Comparison of ENCODE assay signal across 8 cellular contexts in the genomic region with DNA sequence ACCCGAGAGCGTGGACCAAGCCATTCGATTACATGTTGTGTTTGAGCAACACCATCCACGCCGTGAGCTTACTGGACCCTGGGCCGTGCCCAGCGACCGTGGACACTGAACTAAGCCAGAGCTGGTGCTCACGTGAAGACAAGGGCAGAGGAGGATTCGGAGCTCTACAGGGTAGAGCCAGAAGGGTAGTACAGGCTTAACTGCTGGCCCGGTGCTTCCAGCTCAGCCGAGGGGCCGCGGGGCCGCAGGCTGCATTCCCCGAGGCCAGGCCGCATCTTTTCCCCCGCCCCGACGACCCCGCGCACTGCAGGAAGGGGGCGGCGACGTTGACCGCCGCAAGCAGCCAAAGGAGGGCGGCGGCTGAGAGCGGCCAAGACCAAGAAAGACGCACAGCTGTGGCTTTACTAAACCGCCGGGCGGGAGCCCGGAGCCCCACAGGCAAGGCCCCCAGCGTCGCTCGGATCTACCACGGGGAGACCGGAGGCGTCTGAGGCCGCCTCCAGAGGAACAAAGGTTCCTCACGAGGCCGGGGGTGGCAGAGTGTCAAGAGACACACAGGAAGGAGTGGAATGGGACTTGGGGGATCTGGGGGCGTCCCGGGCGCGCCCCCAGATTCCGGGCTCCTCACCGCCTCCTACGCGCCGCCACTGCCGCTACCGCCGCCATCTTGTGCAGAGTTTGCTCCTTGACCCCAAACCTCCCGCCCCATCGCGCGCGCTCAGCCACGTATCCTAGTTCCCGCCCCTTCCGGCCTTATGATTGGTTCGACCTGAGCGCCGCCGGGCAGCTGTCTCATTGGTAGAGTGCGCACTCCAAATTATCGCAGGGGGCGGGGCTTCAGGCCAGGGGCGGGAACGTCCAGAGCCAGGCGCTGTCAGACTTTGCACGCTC. TPM values are rescaled to one million over a fixed set of nuclear protein-coding genes. Genes with fewer than 3 reads are reported as not detected.
A peak's percentile ranks its signal among the peaks of the same experiment; 100 is the strongest.
DNase-seq lines count a peak whose midpoint lies in the region; ATAC-seq and TF ChIP-seq lines count a peak whose summit lies in the region.

A gene (minus strand): TSS at position 680 of the 891 bp plus-strand sequence. CDS start 14 bp downstream, at position 666.

- no peaks in the 10 kb centered on the region for H3K9me3 Mint-ChIP-seq in activated T-cell treated with anti-CD3 and anti-CD28 coated beads, Interleukin-2, amount 50 U/mL, for 24 hours

- H3K9me3 ChIP-seq in mucosa of stomach (ENCODE audit: control insufficient read depth, low read length) = no peaks in the 10 kb centered on the region

- H3K27ac Mint-ChIP-seq in activated T-cell treated with anti-CD3 and anti-CD28 coated beads, Interleukin-2, amount 50 U/mL, for 24 hours = peak within 1 kb of the TSS; percentile 98

- H3K4me3 ChIP-seq in mucosa of stomach (ENCODE audit: low read length) = peak within 1 kb of the TSS; percentile 60

- peak within 1 kb of the TSS; percentile 69 for H3K9ac ChIP-seq in mucosa of stomach (ENCODE audit: low read length)

- in situ Hi-C loops in KBM-7 (cut with MboI; ENCODE audit: low pct_unique_long_range_greater_than_20kb, low sequenced_read_pairs) = no loop called here

- peaks cover 17% of the 10 kb centered on the region for H3K36me3 ChIP-seq in mucosa of stomach (ENCODE audit: control insufficient read depth, insufficient read depth, low read length)

- no peaks in the 10 kb centered on the region for H3K27me3 ChIP-seq in mucosa of stomach (ENCODE audit: control insufficient read depth, insufficient read depth, low read length)

- H3K36me3 Mint-ChIP-seq in activated T-cell treated with anti-CD3 and anti-CD28 coated beads, Interleukin-2, amount 50 U/mL, for 24 hours (ENCODE audit: low read depth) = peaks cover 81% of the 10 kb centered on the region

- ATAC-seq in GM21717 (IDR thresholded peaks at IDR 0.05; ENCODE audit: unreplicated experiment) = peak; percentile 83

- H3K4me1 ChIP-seq in mucosa of stomach (ENCODE audit: control insufficient read depth, insufficient read depth, low read length) = peaks cover 13% of the 10 kb centered on the region

- DNase-seq in DMS114 treated with DMSO at 0.1 percent for 48 hours (lab: John Stamatoyannopoulos, UW; ENCODE audit: unreplicated experiment) (peak; percentile 97), KBM-7 (peak; percentile 97), erythroblast (lab: John Stamatoyannopoulos, UW) (peak; percentile 99)
- DNase-seq in activated T-cell treated with anti-CD3 and anti-CD28 coated beads, Interleukin-2, amount 50 U/mL, for 24 hours = peak; percentile 99
- peak; percentile 98 for DNase-seq in stimulated activated CD8-positive, alpha-beta memory T cell treated with anti-CD3 and anti-CD28 coated beads, Interleukin-7, amount 100 ng/mL, for 1 hour (ENCODE audit: low read depth in 2 of 2)

- H3K4me1 Mint-ChIP-seq in activated T-cell treated with anti-CD3 and anti-CD28 coated beads, Interleukin-2, amount 50 U/mL, for 24 hours (ENCODE audit: low read depth) = peaks cover 39% of the 10 kb centered on the region

- peak; percentile 88 for TF ChIP-seq POLR2A in erythroblast (IDR thresholded peaks at IDR 0.05; ENCODE audit: low read length)

- peak within 1 kb of the TSS; percentile 98 for H3K4me3 Mint-ChIP-seq in activated T-cell treated with anti-CD3 and anti-CD28 coated beads, Interleukin-2, amount 50 U/mL, for 24 hours

- H3K27me3 Mint-ChIP-seq in activated T-cell treated with anti-CD3 and anti-CD28 coated beads, Interleukin-2, amount 50 U/mL, for 24 hours = no peaks in the 10 kb centered on the region

TF ChIP-seq in PFSK-1, 5 proteins besides CTCF, POLR2A, EP300 and RAD21:
- peak; percentile 51 for TF ChIP-seq FOXP2 (optimal IDR thresholded peaks at IDR 0.05; ENCODE audit: borderline replicate concordance, extremely low read depth, extremely low read length, insufficient read depth)
- TF ChIP-seq POLR2AphosphoS5 (IDR thresholded peaks at IDR 0.05; ENCODE audit: low read depth, low read length) = peak; percentile 98
- TF ChIP-seq SIN3A (IDR thresholded peaks at IDR 0.05; ENCODE audit: borderline replicate concordance, insufficient read depth, low read length) = 0 out of 2 replicates have a peak, but pooled peaks have one; percentile 41
- TF ChIP-seq, protein P1, sequence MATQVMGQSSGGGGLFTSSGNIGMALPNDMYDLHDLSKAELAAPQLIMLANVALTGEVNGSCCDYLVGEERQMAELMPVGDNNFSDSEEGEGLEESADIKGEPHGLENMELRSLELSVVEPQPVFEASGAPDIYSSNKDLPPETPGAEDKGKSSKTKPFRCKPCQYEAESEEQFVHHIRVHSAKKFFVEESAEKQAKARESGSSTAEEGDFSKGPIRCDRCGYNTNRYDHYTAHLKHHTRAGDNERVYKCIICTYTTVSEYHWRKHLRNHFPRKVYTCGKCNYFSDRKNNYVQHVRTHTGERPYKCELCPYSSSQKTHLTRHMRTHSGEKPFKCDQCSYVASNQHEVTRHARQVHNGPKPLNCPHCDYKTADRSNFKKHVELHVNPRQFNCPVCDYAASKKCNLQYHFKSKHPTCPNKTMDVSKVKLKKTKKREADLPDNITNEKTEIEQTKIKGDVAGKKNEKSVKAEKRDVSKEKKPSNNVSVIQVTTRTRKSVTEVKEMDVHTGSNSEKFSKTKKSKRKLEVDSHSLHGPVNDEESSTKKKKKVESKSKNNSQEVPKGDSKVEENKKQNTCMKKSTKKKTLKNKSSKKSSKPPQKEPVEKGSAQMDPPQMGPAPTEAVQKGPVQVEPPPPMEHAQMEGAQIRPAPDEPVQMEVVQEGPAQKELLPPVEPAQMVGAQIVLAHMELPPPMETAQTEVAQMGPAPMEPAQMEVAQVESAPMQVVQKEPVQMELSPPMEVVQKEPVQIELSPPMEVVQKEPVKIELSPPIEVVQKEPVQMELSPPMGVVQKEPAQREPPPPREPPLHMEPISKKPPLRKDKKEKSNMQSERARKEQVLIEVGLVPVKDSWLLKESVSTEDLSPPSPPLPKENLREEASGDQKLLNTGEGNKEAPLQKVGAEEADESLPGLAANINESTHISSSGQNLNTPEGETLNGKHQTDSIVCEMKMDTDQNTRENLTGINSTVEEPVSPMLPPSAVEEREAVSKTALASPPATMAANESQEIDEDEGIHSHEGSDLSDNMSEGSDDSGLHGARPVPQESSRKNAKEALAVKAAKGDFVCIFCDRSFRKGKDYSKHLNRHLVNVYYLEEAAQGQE (IDR thresholded peaks at IDR 0.05; ENCODE audit: insufficient read depth in 1 of 2, low read depth in 2 of 2, low read length in 2 of 2) = peak in 1 of 2 experiments; percentile 29; a peak in 1 of 4 replicates
- peak; percentile 95 for TF ChIP-seq TAF1 (IDR thresholded peaks at IDR 0.05; ENCODE audit: borderline replicate concordance, insufficient read depth, low read length)

RNA-seq across cellular contexts. Expression of the gene that starts here (rescaled TPM):
- polyA plus RNA-seq in PFSK-1 (2012; ENCODE audit: insufficient read length, low read depth) = 347 TPM

Comparison
In these comparisons a context has a peak if more than half of its experiments do, and no peak if none do; other contexts are left out.
1. Peak in every context shown above with its lines: DNase-seq, ATAC-seq and H3K4me3 ChIP-seq.